Comparison of ENCODE assay signal across 8 cellular contexts in the genomic region with DNA sequence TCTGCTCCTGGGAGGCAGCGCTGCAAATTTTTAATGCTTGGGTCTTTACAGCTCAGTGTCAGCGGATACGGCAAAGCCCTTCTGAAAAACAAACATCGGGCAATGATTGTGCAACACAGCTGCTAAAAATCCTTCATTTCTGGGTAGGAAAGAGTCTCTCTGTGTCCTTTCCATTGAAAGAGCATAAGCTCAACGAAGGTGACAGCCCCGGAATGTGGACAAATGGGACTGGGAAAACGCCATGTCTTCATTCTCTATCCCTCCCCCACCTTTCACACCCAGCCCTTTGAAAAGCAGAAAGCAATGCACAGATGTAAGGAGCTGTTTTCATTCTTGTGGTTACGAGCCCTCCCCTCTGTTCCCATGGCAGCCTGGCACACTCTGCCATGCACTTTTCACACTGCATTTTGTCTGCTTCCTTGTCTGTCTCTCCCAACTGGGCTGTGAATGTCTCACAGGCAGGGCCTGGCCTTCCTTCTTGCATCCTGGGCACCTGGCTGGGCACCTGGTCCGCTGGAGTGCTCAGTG. TPM values are rescaled to one million over a fixed set of nuclear protein-coding genes. Genes with fewer than 3 reads are reported as not detected.
DNase-seq lines count a peak whose midpoint lies in the region; TF ChIP-seq lines count a peak whose summit lies in the region.
"Had no signal": no experiment of that assay in that cellular context is flagged by ENCODE, and none has a peak within 500 bp of the region (broad histone marks: within the 10 kb centered on the region; RNA-seq: fewer than 3 reads in every experiment).

No MANE protein-coding gene starts in this region.

- H3K23ac ChIP-seq in H9 (ENCODE audit: insufficient read length, low read depth, low read length), result no peak overlapping the region

- no peaks in the 10 kb centered on the region; the same call in 1 of the 2 replicates for H3K27me3 Mint-ChIP-seq in H9 (ENCODE audit: low read depth)

- no peak overlapping the region for H2AFZ ChIP-seq in H9 (ENCODE audit: low read length)

- no peaks in the 10 kb centered on the region for H3K79me1 ChIP-seq in H9 (ENCODE audit: insufficient read depth, low read depth, low read length, poor library complexity, severe bottlenecking)

- TF ChIP-seq CTCF in H9 (conservative IDR thresholded peaks at IDR 0.05), result no peak

- no peak overlapping the region for H4K5ac ChIP-seq in H9 (ENCODE audit: insufficient read length, low read depth, low read length)

- H2BK120ac ChIP-seq in H9 (ENCODE audit: low read depth, low read length, poor library complexity, severe bottlenecking), result no peak overlapping the region

- H3K4me2 ChIP-seq in H9 (ENCODE audit: insufficient read depth, insufficient read length, low read length), result no peak overlapping the region

- no peak overlapping the region for H2BK15ac ChIP-seq in H9 (ENCODE audit: low read depth, low read length)

- DNase-seq in H9, result no peak
- peak; percentile 53 for DNase-seq in NCI-H345 (lab: John Stamatoyannopoulos, UW)
- DNase-seq in effector memory CD4-positive, alpha-beta T cell, result no peak
- peak; percentile 81 for DNase-seq in renal cortical epithelial cell (ENCODE audit: low read depth)
- no peak for DNase-seq in AML-193 (lab: John Stamatoyannopoulos, UW)
- no peak for DNase-seq in RKO (ENCODE audit: low spot score)
- no peak for DNase-seq in SHP77 treated with DMSO at 0.1 percent for 48 hours (lab: John Stamatoyannopoulos, UW)
- DNase-seq: activated CD8-positive, alpha-beta memory T cell treated with anti-CD3 and anti-CD28 coated beads, Interleukin-2, amount 10 ng/mL, durations not matched to agents 7 days and 5 days had no signal

- H3K27ac Mint-ChIP-seq in H9, result peak overlapping the region in 1 of 3 experiments; percentile 78; a peak in 2 of 7 replicates
- H3K27ac Mint-ChIP-seq: activated CD8-positive, alpha-beta memory T cell treated with anti-CD3 and anti-CD28 coated beads, Interleukin-2, amount 10 ng/mL, durations not matched to agents 7 days and 5 days had no signal

- H3K4me1 ChIP-seq in H9 (ENCODE audit: insufficient read depth, low read length), result peaks cover 12% of the 10 kb centered on the region; the same call in 1 of the 2 replicates
- peaks cover 7% of the 10 kb centered on the region for H3K4me1 ChIP-seq in effector memory CD4-positive, alpha-beta T cell (ENCODE audit: control insufficient read depth, insufficient read depth, low read length, poor library complexity, severe bottlenecking)

- H3K27ac ChIP-seq in H9 (ENCODE audit: insufficient read length, low read depth, low read length), result no peak overlapping the region
- peak overlapping the region; percentile 12 for H3K27ac ChIP-seq in effector memory CD4-positive, alpha-beta T cell (ENCODE audit: insufficient read depth, low read length, poor library complexity, severe bottlenecking)

- no peak overlapping the region for H3K4ac ChIP-seq in H9 (ENCODE audit: low read depth, low read length)

- H3K18ac ChIP-seq in H9 (ENCODE audit: insufficient read length, low read depth, low read length), result peak overlapping the region; percentile 51

- H2AK5ac ChIP-seq in H9 (ENCODE audit: insufficient read length, low read length), result no peak overlapping the region

- H4K8ac ChIP-seq in H9 (replicated peaks; ENCODE audit: insufficient read length, low read depth, low read length), result no peak overlapping the region

- H3K36me3 ChIP-seq in effector memory CD4-positive, alpha-beta T cell (ENCODE audit: control insufficient read depth, insufficient read depth, low read length), result no peaks in the 10 kb centered on the region

- H2BK20ac ChIP-seq in H9 (ENCODE audit: low read depth, low read length, poor library complexity, severe bottlenecking), result no peak overlapping the region

- no peak overlapping the region for H2BK5ac ChIP-seq in H9 (ENCODE audit: insufficient read length, low read length)

- no peak overlapping the region for H4K91ac ChIP-seq in H9 (ENCODE audit: insufficient read length, low read depth, low read length)

- H3K4me3 Mint-ChIP-seq in H9, result no peak overlapping the region
- H3K4me3 Mint-ChIP-seq: activated CD8-positive, alpha-beta memory T cell treated with anti-CD3 and anti-CD28 coated beads, Interleukin-2, amount 10 ng/mL, durations not matched to agents 7 days and 5 days had no signal

- H3K9ac ChIP-seq in H9 (ENCODE audit: extremely low read depth, insufficient read length, low read length), result no peak overlapping the region

- no peaks in the 10 kb centered on the region; a peak in 1 of 5 replicates for H3K9me3 Mint-ChIP-seq in H9

- H3K9me3 ChIP-seq in H9 (ENCODE audit: control insufficient read depth, low read depth, low read length), result no peaks in the 10 kb centered on the region
- no peaks in the 10 kb centered on the region for H3K9me3 ChIP-seq in effector memory CD4-positive, alpha-beta T cell (ENCODE audit: control insufficient read depth, low read length)

- H3K14ac ChIP-seq in H9 (ENCODE audit: insufficient read depth, low read length), result no peak overlapping the region

- no CpG with 5 or more reads among the region's 9 CpGs for WGBS in H9 (ENCODE audit: extremely low coverage, insufficient read length, low lambda C conversion rate)

- H3K4me1 Mint-ChIP-seq in H9, result peaks cover 41 to 54% of the 10 kb centered on the region in 2 experiments
- H3K4me1 Mint-ChIP-seq: activated CD8-positive, alpha-beta memory T cell treated with anti-CD3 and anti-CD28 coated beads, Interleukin-2, amount 10 ng/mL, durations not matched to agents 7 days and 5 days had no signal

- peak overlapping the region; percentile 2 for H3K4me3 ChIP-seq in effector memory CD4-positive, alpha-beta T cell (ENCODE audit: insufficient read depth, low read depth, low read length, poor library complexity, severe bottlenecking)

- no peak overlapping the region for H3T11ph ChIP-seq in H9 (ENCODE audit: low read length)

- H2BK12ac ChIP-seq in H9 (ENCODE audit: insufficient read length, low read depth, low read length), result no peak overlapping the region

- H3K56ac ChIP-seq in H9 (ENCODE audit: insufficient read length, low read depth, low read length), result no peak overlapping the region

- H3K36me3 Mint-ChIP-seq in H9 (ENCODE audit: insufficient read depth in 1 of 3, low read depth in 3 of 3), result peaks cover 0 to 4% (median 0%) of the 10 kb centered on the region in 3 experiments; a peak in 3 of 7 replicates
- H3K36me3 Mint-ChIP-seq: activated CD8-positive, alpha-beta memory T cell treated with anti-CD3 and anti-CD28 coated beads, Interleukin-2, amount 10 ng/mL, durations not matched to agents 7 days and 5 days had no signal

- no peaks in the 10 kb centered on the region for H3K27me3 ChIP-seq in H9 (ENCODE audit: insufficient read depth, low read length)
- no peaks in the 10 kb centered on the region for H3K27me3 ChIP-seq in effector memory CD4-positive, alpha-beta T cell (replicated peaks; ENCODE audit: control insufficient read depth, insufficient read depth, low read length, poor library complexity, severe bottlenecking)

- no peaks in the 10 kb centered on the region for H4K20me1 ChIP-seq in H9 (ENCODE audit: control insufficient read depth, insufficient read depth, insufficient read length)

- no peaks in the 10 kb centered on the region for H3K79me2 ChIP-seq in H9 (ENCODE audit: insufficient read depth, low read length)

- H3K23me2 ChIP-seq in H9 (ENCODE audit: insufficient read length, low read depth, low read length, poor library complexity, severe bottlenecking), result no peaks in the 10 kb centered on the region

RNA-seq across cellular contexts. Expression of gene TMEM177, which starts 16.1 kb away (rescaled TPM):
- total RNA-seq in H9 (2021) (26.4 and 28.4 TPM in 2 replicates), renal cortical epithelial cell (9.6 and 13.0 TPM in 2 replicates)

Comparison
In these comparisons a context has a peak if more than half of its experiments do, and no peak if none do; other contexts are left out.
1. DNase-seq: peak in NCI-H345 (single experiment) and renal cortical epithelial cell (single experiment); none in H9 (single experiment), effector memory CD4-positive, alpha-beta T cell (0 of 3), AML-193 (0 of 2), RKO (single experiment) and SHP77 treated with DMSO at 0.1 percent for 48 hours (single experiment).